In the genomic region with DNA sequence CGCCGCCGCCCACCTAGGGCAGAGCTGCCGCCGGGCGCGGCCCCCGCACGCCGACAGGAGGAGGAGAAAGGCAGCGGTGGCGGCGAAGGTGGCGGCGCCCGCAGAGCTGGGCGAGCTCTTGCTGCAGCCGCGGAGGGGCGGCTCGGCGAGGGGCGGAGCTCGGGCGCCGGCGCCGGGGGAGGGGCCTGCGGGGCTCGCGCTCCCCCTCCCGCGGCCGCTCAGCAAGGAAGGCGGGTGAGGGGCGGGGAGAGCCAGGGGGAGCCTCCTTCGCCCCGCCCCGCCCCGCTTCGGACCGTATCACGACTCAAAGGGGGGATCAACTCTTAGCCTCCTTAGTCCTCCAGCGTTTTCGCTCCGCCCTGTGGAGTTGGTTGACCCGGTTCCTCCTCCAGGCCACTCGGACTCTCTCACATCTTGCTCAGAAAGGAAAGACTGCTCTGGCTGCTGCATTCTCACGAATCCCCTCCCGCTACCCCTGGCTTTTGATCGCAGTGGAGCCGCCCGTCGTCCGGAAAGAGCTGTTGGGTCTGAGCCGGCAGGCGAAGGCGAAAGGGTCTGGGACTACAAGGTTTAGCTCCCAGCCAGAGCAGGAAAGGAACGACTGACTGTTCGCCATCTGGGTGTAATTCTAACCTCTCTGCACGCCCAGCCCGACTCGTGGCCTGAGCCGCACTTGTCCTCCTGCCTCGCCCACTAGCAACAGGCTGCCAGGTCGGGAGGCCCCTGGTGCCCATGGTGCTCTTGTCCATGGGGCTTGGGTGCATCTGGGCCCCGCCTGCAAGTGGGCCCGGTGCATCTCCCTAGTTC, we compare ENCODE assay signal across 8 cellular contexts. TPM values are rescaled to one million over a fixed set of nuclear protein-coding genes. Genes with fewer than 3 reads are reported as not detected.
A peak's percentile ranks its signal among the peaks of the same experiment; 100 is the strongest.
DNase-seq lines count a peak whose midpoint lies in the region; ATAC-seq and TF ChIP-seq lines count a peak whose summit lies in the region.

A gene (minus strand): TSS at position 120 of the 807 bp plus-strand sequence. CDS start 232 bp downstream, outside the sequence.

- no peaks in the 10 kb centered on the region for H3K79me2 ChIP-seq in osteoblast (ENCODE audit: insufficient read depth, low read length)

- H3K4me1 ChIP-seq in osteoblast (ENCODE audit: insufficient read depth, low read length), result peaks cover 22% of the 10 kb centered on the region
- H3K4me1 ChIP-seq in testis, result peaks cover 2% of the 10 kb centered on the region

- no peaks in the 10 kb centered on the region for H3K9me3 Mint-ChIP-seq in activated naive CD8-positive, alpha-beta T cell (ENCODE audit: low read depth)

- H3K27ac Mint-ChIP-seq in activated naive CD8-positive, alpha-beta T cell, result peak within 1 kb of the TSS; percentile 100

- TF ChIP-seq CTCF in GM12864 (IDR thresholded peaks at IDR 0.05; ENCODE audit: low read depth, low read length, missing control alignments) (no peak), osteoblast (IDR thresholded peaks at IDR 0.05; ENCODE audit: extremely low read depth, low read depth, low read length) (no peak), testis (IDR thresholded peaks at IDR 0.05) (no peak)

- H3K27ac ChIP-seq in osteoblast (ENCODE audit: low read depth, low read length), result peak within 1 kb of the TSS; percentile 64
- peak within 1 kb of the TSS; percentile 84 to 91 for H3K27ac ChIP-seq in testis

- H3K36me3 Mint-ChIP-seq in activated naive CD8-positive, alpha-beta T cell, result peaks cover 14% of the 10 kb centered on the region

- H3K4me2 ChIP-seq in osteoblast (ENCODE audit: insufficient read depth, low read length), result peak within 1 kb of the TSS; percentile 92

- H3K4me3 Mint-ChIP-seq in activated naive CD8-positive, alpha-beta T cell, result peak within 1 kb of the TSS; percentile 98

- DNase-seq in GM12864 (ENCODE audit: low read depth) (peak; percentile 71), NCI-H1105 treated with DMSO at 0.1 percent for 48 hours (lab: John Stamatoyannopoulos, UW) (peak; percentile 72), SKM-1 treated with dmso at 0.1 percent for 144 hours (lab: John Stamatoyannopoulos, UW; ENCODE audit: unreplicated experiment) (peak; percentile 90), head of caudate nucleus (peak; percentile 80 to 99 (median 95)), osteoblast (ENCODE audit: insufficient read length, low spot score, missing footprints) (peak; percentile 99), testis (peak; percentile 95)

- H3K36me3 ChIP-seq in osteoblast (ENCODE audit: insufficient read depth, low read length) (no peaks in the 10 kb centered on the region), testis (ENCODE audit: low read depth, missing control alignments) (no peaks in the 10 kb centered on the region)

- no peaks in the 10 kb centered on the region for H3K9me3 ChIP-seq in osteoblast (ENCODE audit: low read depth, low read length)
- H3K9me3 ChIP-seq in testis, result no peaks in the 10 kb centered on the region

- no peak for TF ChIP-seq POLR2A in testis (IDR thresholded peaks at IDR 0.05)

- H3K4me3 ChIP-seq in GM12864 (ENCODE audit: low read depth, low read length), result peak within 1 kb of the TSS; percentile 99
- peak within 1 kb of the TSS; percentile 74 for H3K4me3 ChIP-seq in osteoblast (ENCODE audit: insufficient read depth, low read length)
- peak within 1 kb of the TSS; percentile 80 for H3K4me3 ChIP-seq in testis

- H3K4me1 Mint-ChIP-seq in activated naive CD8-positive, alpha-beta T cell (ENCODE audit: low read depth), result peaks cover 58% of the 10 kb centered on the region

- WGBS in testis, 2 donors, result 0 to 1% methylated on average over 15 to 63 of the region's 68 CpGs

- ATAC-seq in HG02678 (IDR thresholded peaks at IDR 0.05; ENCODE audit: unreplicated experiment), result peak; percentile 73

- intact Hi-C loops in head of caudate nucleus (cut with DNase I), result loop anchor here (5.0 kb wide), 1 partner anchor 85 kb away; no protein-coding TSS in a partner anchor
- intact Hi-C loops in testis (cut with DNase I; ENCODE audit: low total_unique reads), result no loop called here

- H2AFZ ChIP-seq in osteoblast (ENCODE audit: low read length), result peak within 1 kb of the TSS; percentile 99

- H3K27me3 Mint-ChIP-seq in activated naive CD8-positive, alpha-beta T cell, result no peaks in the 10 kb centered on the region

- no peaks in the 10 kb centered on the region for H3K27me3 ChIP-seq in osteoblast (ENCODE audit: insufficient read depth, low read length)
- H3K27me3 ChIP-seq in testis, result no peaks in the 10 kb centered on the region

- H4K20me1 ChIP-seq in osteoblast (ENCODE audit: insufficient read depth, low read length), result no peaks in the 10 kb centered on the region

RNA-seq across cellular contexts. Expression of the gene that starts here (rescaled TPM):
- total RNA-seq in osteoblast, result 2.1 and 2.5 TPM in 2 replicates
- total RNA-seq in testis, result 10 to 100 TPM; 18.8 to 32.5 TPM
- polyA plus RNA-seq in testis (ENCODE audit: insufficient read depth, low read depth, low replicate concordance), result 5.5 TPM

Comparison
In these comparisons a context has a peak if more than half of its experiments do, and no peak if none do; other contexts are left out.
1. Peak in every context shown above with its lines: DNase-seq, ATAC-seq, H3K4me3 ChIP-seq and H3K27ac ChIP-seq.